ENCODE assay signal across 18 cellular contexts in the genomic region with DNA sequence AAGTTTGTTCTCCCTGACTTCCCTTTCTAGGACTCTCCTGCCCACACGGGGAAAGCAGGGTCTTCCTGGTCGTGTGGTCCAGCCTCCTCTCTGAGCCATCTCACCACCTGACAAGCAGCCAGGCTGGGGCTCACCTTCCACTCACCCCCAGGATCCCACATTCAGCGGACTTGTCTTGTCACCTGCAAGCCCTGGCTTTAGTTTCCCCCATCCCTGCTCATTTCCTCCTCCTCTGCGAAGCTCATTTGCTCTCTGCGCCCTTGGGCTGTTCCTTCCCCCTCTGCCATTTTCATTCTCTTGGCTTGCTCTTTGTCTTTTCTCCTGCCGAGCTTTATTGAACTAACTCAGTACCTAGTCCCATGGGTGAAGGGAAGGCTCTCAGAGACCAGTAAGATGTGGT. TPM values are rescaled to one million over a fixed set of nuclear protein-coding genes. Genes with fewer than 3 reads are reported as not detected.
DNase-seq lines count a peak whose midpoint lies in the region; ATAC-seq and TF ChIP-seq lines count a peak whose summit lies in the region.
"Had no signal": no experiment of that assay in that cellular context is flagged by ENCODE, and none has a peak within 500 bp of the region (broad histone marks: within the 10 kb centered on the region; RNA-seq: fewer than 3 reads in every experiment).

No MANE protein-coding gene starts in this region.

- intact Hi-C loops in ovary (cut with DNase I), result no loop called here

- H3K9me3 ChIP-seq in DOHH2 (ENCODE audit: control insufficient read depth, insufficient read depth, low read length) (no peaks in the 10 kb centered on the region), OCI-LY1 (ENCODE audit: low read length) (no peaks in the 10 kb centered on the region), ovary (no peaks in the 10 kb centered on the region), WERI-Rb-1 (ENCODE audit: severe bottlenecking) (no peaks in the 10 kb centered on the region)
- H3K9me3 ChIP-seq: psoas muscle had no signal

- TF ChIP-seq CTCF in DOHH2 (IDR thresholded peaks at IDR 0.05; ENCODE audit: low read depth, low read length, poor library complexity, severe bottlenecking) (no peak), OCI-LY1 (IDR thresholded peaks at IDR 0.05; ENCODE audit: low read length) (no peak), epithelial cell of esophagus (IDR thresholded peaks at IDR 0.05; ENCODE audit: insufficient read depth, low read depth, low read length, missing control alignments) (no peak), ovary (IDR thresholded peaks at IDR 0.05) (no peak), WERI-Rb-1 (IDR thresholded peaks at IDR 0.05; ENCODE audit: low read depth, low read length) (no peak)

- ATAC-seq in HG03520 (IDR thresholded peaks at IDR 0.05; ENCODE audit: unreplicated experiment), result no peak
- ATAC-seq in HG03025 (IDR thresholded peaks at IDR 0.05; ENCODE audit: low FRiP score, unreplicated experiment), result no peak
- ATAC-seq: activated T-cell treated with anti-CD3 and anti-CD28 coated beads, Interleukin-2, amount 50 U/mL, for 72 hours; psoas muscle had no signal

- H3K4me3 ChIP-seq in DOHH2 (ENCODE audit: low read length) (peak overlapping the region; percentile 76), OCI-LY1 (ENCODE audit: low read depth, low read length, poor library complexity, severe bottlenecking) (peak overlapping the region; percentile 99), epithelial cell of esophagus (ENCODE audit: low read length) (peak overlapping the region; percentile 86), ovary (peak overlapping the region; percentile 9), WERI-Rb-1 (ENCODE audit: low read depth, low read length) (no peak overlapping the region)
- H3K4me3 ChIP-seq: BLaER1, psoas muscle had no signal

- DNase-seq in epithelial cell of esophagus (ENCODE audit: low read depth) (no peak), ovary (no peak), WERI-Rb-1 (no peak)
- DNase-seq in activated CD4-positive, alpha-beta T cell treated with anti-CD3 and anti-CD28 coated beads, Interleukin-2, amount 50 U/mL, for 4 hours, result no peak
- DNase-seq: activated T-cell treated with anti-CD3 and anti-CD28 coated beads, Interleukin-2, amount 50 U/mL, for 72 hours; amniotic stem cell; foreskin melanocyte; immature natural killer cell; MV-4-11; NCI-H446 treated with DMSO at 0.1 percent for 48 hours; psoas muscle; T-helper 2 cell had no signal

- H3F3A ChIP-seq in DOHH2 (ENCODE audit: control insufficient read depth, insufficient read depth), result peaks cover 36% of the 10 kb centered on the region
- H3F3A ChIP-seq in OCI-LY1 (ENCODE audit: insufficient read depth, low read length), result peaks cover 9% of the 10 kb centered on the region

- H3K9me2 ChIP-seq in DOHH2 (replicated peaks; ENCODE audit: control insufficient read depth, low read length), result no peaks in the 10 kb centered on the region
- no peaks in the 10 kb centered on the region for H3K9me2 ChIP-seq in OCI-LY1 (ENCODE audit: low read depth, low read length)

- H4K20me1 ChIP-seq in DOHH2 (ENCODE audit: control insufficient read depth, insufficient read depth, low read depth, low read length), result peaks cover 17% of the 10 kb centered on the region
- H4K20me1 ChIP-seq in OCI-LY1 (ENCODE audit: insufficient read depth, low read length), result no peaks in the 10 kb centered on the region

- no peak for TF ChIP-seq EP300 in ovary (IDR thresholded peaks at IDR 0.05)

- H3K79me2 ChIP-seq in DOHH2 (ENCODE audit: control insufficient read depth, low read length) (peaks cover 66% of the 10 kb centered on the region), OCI-LY1 (ENCODE audit: insufficient read depth, low read length) (peaks cover 53% of the 10 kb centered on the region)

- H3K27me3 ChIP-seq in DOHH2 (ENCODE audit: control insufficient read depth, low read length) (0 out of 2 replicates have a peak, but pooled peaks cover 3% of the 10 kb centered on the region), OCI-LY1 (ENCODE audit: insufficient read depth, low read length) (no peaks in the 10 kb centered on the region), ovary (no peaks in the 10 kb centered on the region), WERI-Rb-1 (ENCODE audit: insufficient read depth, low read depth, severe bottlenecking) (no peaks in the 10 kb centered on the region)

- H3K4me1 ChIP-seq in DOHH2 (ENCODE audit: control insufficient read depth, low read length) (peaks cover 54% of the 10 kb centered on the region), OCI-LY1 (ENCODE audit: insufficient read depth, low read length, severe bottlenecking) (peaks cover 64% of the 10 kb centered on the region), ovary (ENCODE audit: insufficient read depth) (peaks cover 2% of the 10 kb centered on the region)
- H3K4me1 ChIP-seq: psoas muscle had no signal

- no peak overlapping the region for H2AFZ ChIP-seq in OCI-LY1 (ENCODE audit: low read length)

- H3K36me3 ChIP-seq in DOHH2 (ENCODE audit: control insufficient read depth, low read length), result peaks cover 61% of the 10 kb centered on the region
- H3K36me3 ChIP-seq in OCI-LY1 (ENCODE audit: insufficient read depth, low read length), result peaks cover 46% of the 10 kb centered on the region
- H3K36me3 ChIP-seq in ovary, result no peaks in the 10 kb centered on the region
- H3K36me3 ChIP-seq in WERI-Rb-1, result no peaks in the 10 kb centered on the region
- H3K36me3 ChIP-seq: BLaER1 had no signal

- peak overlapping the region; percentile 99 for H3K9ac ChIP-seq in OCI-LY1 (ENCODE audit: low read length)
- H3K9ac ChIP-seq: BLaER1 had no signal

- WGBS in ovary, 3 donors, result 59 to 75% (median 64%) methylated on average over 6 of the region's 6 CpGs

- H3K27ac ChIP-seq in DOHH2 (ENCODE audit: low read depth, low read length) (peak overlapping the region; percentile 81), OCI-LY1 (ENCODE audit: low read depth, low read length, poor library complexity, severe bottlenecking) (peak overlapping the region; percentile 93), ovary (no peak overlapping the region), WERI-Rb-1 (no peak overlapping the region)
- H3K27ac ChIP-seq: BLaER1, psoas muscle had no signal

- peak overlapping the region; percentile 91 for H3K4me2 ChIP-seq in DOHH2 (ENCODE audit: low read length)
- H3K4me2 ChIP-seq in OCI-LY1 (ENCODE audit: low read length), result peak overlapping the region; percentile 99
- H3K4me2 ChIP-seq: BLaER1 had no signal

- TF ChIP-seq POLR2A in ovary (IDR thresholded peaks at IDR 0.05), result no peak

RNA-seq across cellular contexts. Expression of a gene that starts 1.9 kb away (rescaled TPM):
- 10 to 100 TPM in 1 of 7 donors, 1 to 10 TPM in 4, under 1 TPM in 2; 0.18 to 76.2 (median 4.9) TPM for total RNA-seq in ovary
- polyA plus RNA-seq in ovary, result under 1 TPM; 0.51 to 0.90 TPM
- total RNA-seq: activated T-cell treated with anti-CD3 and anti-CD28 coated beads, Interleukin-2, amount 50 U/mL, for 72 hours; Daoy had no signal

Comparison
In these comparisons a context has a peak if more than half of its experiments do, and no peak if none do; other contexts are left out.
1. H3K27ac ChIP-seq: peak in DOHH2 (single experiment) and OCI-LY1 (single experiment); none in ovary (0 of 2) and WERI-Rb-1 (single experiment).